Comparison of ENCODE assay signal across 9 cellular contexts in genomic region chr7:151736403-151736909, GRCh38.
A peak's percentile ranks its signal among the peaks of the same experiment; 100 is the strongest.
DNase-seq lines count a peak whose midpoint lies in the region; ATAC-seq and TF ChIP-seq lines count a peak whose summit lies in the region.
"Had no signal": no experiment of that assay in that cellular context is flagged by ENCODE, and none has a peak within 500 bp of the region (broad histone marks: within the 10 kb centered on the region; RNA-seq: fewer than 3 reads in every experiment).

No MANE protein-coding gene starts in this region.

- H3K27me3 ChIP-seq in GM23338 (ENCODE audit: insufficient read depth) (no peaks in the 10 kb centered on the region), ectodermal cell (ENCODE audit: control insufficient read depth, insufficient read depth, low read length, poor library complexity, severe bottlenecking) (no peaks in the 10 kb centered on the region)

- peaks cover 16% of the 10 kb centered on the region for H3K9me3 Mint-ChIP-seq in GM23338
- H3K9me3 Mint-ChIP-seq: memory B cell had no signal

- peak; percentile 68 for DNase-seq in GM23338 (ENCODE audit: low spot score)
- peak; percentile 70 to 89 for DNase-seq in NCI-H526 (lab: John Stamatoyannopoulos, UW)
- DNase-seq in mucosa of descending colon, result peak in 2 of 3 donors; percentile 34 to 63
- DNase-seq in activated T-cell treated with anti-CD3 and anti-CD28 coated beads for 4 hours, result no peak

- H3K4me3 ChIP-seq in GM23338 (no peak overlapping the region), ectodermal cell (ENCODE audit: insufficient read depth, low read depth, low read length) (no peak overlapping the region), mucosa of descending colon (no peak overlapping the region)

- H3K79me2 ChIP-seq in GM23338 (replicated peaks; ENCODE audit: insufficient read depth), result no peaks in the 10 kb centered on the region

- H4K20me1 ChIP-seq in GM23338 (replicated peaks; ENCODE audit: insufficient read depth), result no peaks in the 10 kb centered on the region

- H3K4me2 ChIP-seq in GM23338, result peak overlapping the region; percentile 40

- 0 out of 2 replicates have a peak, but pooled peaks cover 3% of the 10 kb centered on the region for H3F3A ChIP-seq in GM23338 (replicated peaks; ENCODE audit: low read depth)

- H3K27ac ChIP-seq in GM23338 (ENCODE audit: low read depth) (0 out of 2 replicates have a peak overlapping the region, but pooled peaks have one; percentile 74), ectodermal cell (ENCODE audit: insufficient read depth, low read depth, low read length, poor library complexity, severe bottlenecking) (peak overlapping the region; percentile 64)

- peaks cover 8% of the 10 kb centered on the region for H3K27me3 Mint-ChIP-seq in GM23338 (ENCODE audit: insufficient read depth, low read depth, poor library complexity)
- H3K27me3 Mint-ChIP-seq: memory B cell had no signal

- peaks cover 19% of the 10 kb centered on the region for H3K4me1 ChIP-seq in GM23338 (ENCODE audit: insufficient read depth)
- H3K4me1 ChIP-seq in ectodermal cell (ENCODE audit: control insufficient read depth, insufficient read depth, low read length), result peaks cover 24% of the 10 kb centered on the region
- no peaks in the 10 kb centered on the region for H3K4me1 ChIP-seq in mucosa of descending colon (ENCODE audit: low read depth)

- H3K27ac Mint-ChIP-seq in GM23338, result no peak overlapping the region
- H3K27ac Mint-ChIP-seq: memory B cell had no signal

- peaks cover 13% of the 10 kb centered on the region for H3K36me3 Mint-ChIP-seq in GM23338 (ENCODE audit: low read depth)

- ATAC-seq in GM23338 (peak; percentile 55), mucosa of descending colon (peak; percentile 49), HG03469 (IDR thresholded peaks at IDR 0.05; ENCODE audit: unreplicated experiment) (no peak), HG02623 (IDR thresholded peaks at IDR 0.05; ENCODE audit: unreplicated experiment) (no peak), GM19455 (IDR thresholded peaks at IDR 0.05; ENCODE audit: unreplicated experiment) (no peak)

- TF ChIP-seq CTCF in GM23338 (conservative IDR thresholded peaks at IDR 0.05; ENCODE audit: low read depth in 2 of 2), result peak; percentile 20 to 37; a peak in 3 of 4 replicates
- no peak for TF ChIP-seq CTCF in mucosa of descending colon (IDR thresholded peaks at IDR 0.05)

- H3K4me3 Mint-ChIP-seq in GM23338, result no peak overlapping the region
- H3K4me3 Mint-ChIP-seq: memory B cell had no signal

- intact Hi-C loops in mucosa of descending colon (cut with DNase I, micrococcal nuclease), result no loop called here

- 37 to 42% methylated on average over 10 of the region's 10 CpGs for WGBS in ectodermal cell, 2 experiments

- no peaks in the 10 kb centered on the region for H3K9me3 ChIP-seq in ectodermal cell (ENCODE audit: control insufficient read depth, low read length)
- H3K9me3 ChIP-seq in mucosa of descending colon, result no peaks in the 10 kb centered on the region

- H3K9me2 ChIP-seq in GM23338 (ENCODE audit: insufficient read depth), result no peaks in the 10 kb centered on the region

- H2AFZ ChIP-seq in GM23338, result peak overlapping the region; percentile 8; the same call in 1 of the 2 replicates

- H3K36me3 ChIP-seq in GM23338 (ENCODE audit: insufficient read depth), result 0 out of 2 replicates have a peak, but pooled peaks cover 3% of the 10 kb centered on the region
- H3K36me3 ChIP-seq in ectodermal cell (ENCODE audit: control insufficient read depth, insufficient read depth, low read length), result no peaks in the 10 kb centered on the region
- no peaks in the 10 kb centered on the region for H3K36me3 ChIP-seq in mucosa of descending colon (ENCODE audit: low read depth)

- H3K4me1 Mint-ChIP-seq in GM23338, result peaks cover 22% of the 10 kb centered on the region

TF ChIP-seq in GM23338, 12 proteins besides CTCF, POLR2A, EP300 and RAD21:
- TF ChIP-seq ZNF331 (CRISPR knock-in tag; IDR thresholded peaks at IDR 0.05; ENCODE audit: low read depth), result no peak
- TF ChIP-seq EZH2 (IDR thresholded peaks at IDR 0.05; ENCODE audit: low read depth, unreplicated experiment), result no peak
- TF ChIP-seq REST (IDR thresholded peaks at IDR 0.05; ENCODE audit: unreplicated experiment), result no peak
- TF ChIP-seq JUNB (IDR thresholded peaks at IDR 0.05; ENCODE audit: unreplicated experiment), result no peak
- TF ChIP-seq STAT1 (IDR thresholded peaks at IDR 0.05; ENCODE audit: unreplicated experiment), result no peak
- TF ChIP-seq EZH2phosphoT487 (IDR thresholded peaks at IDR 0.05; ENCODE audit: unreplicated experiment), result no peak
- no peak for TF ChIP-seq POLR2AphosphoS5 (IDR thresholded peaks at IDR 0.05; ENCODE audit: low read depth)
- no peak for TF ChIP-seq ZNF114 (CRISPR knock-in tag; IDR thresholded peaks at IDR 0.05)
- TF ChIP-seq NANOG (IDR thresholded peaks at IDR 0.05; ENCODE audit: borderline replicate concordance), result no peak

Comparison
In these comparisons a context has a peak if more than half of its experiments do, and no peak if none do; other contexts are left out.
1. ATAC-seq: peak in GM23338 (single experiment) and mucosa of descending colon (single experiment); none in HG03469 (single experiment), HG02623 (single experiment) and GM19455 (single experiment).